Comparison of ENCODE assay signal across 10 cellular contexts in genomic region chr16:69924777-69925191, GRCh38. TPM values are rescaled to one million over a fixed set of nuclear protein-coding genes. Genes with fewer than 3 reads are reported as not detected.
A peak's percentile ranks its signal among the peaks of the same experiment; 100 is the strongest.
DNase-seq lines count a peak whose midpoint lies in the region; ATAC-seq and TF ChIP-seq lines count a peak whose summit lies in the region.
"Had no signal": no experiment of that assay in that cellular context is flagged by ENCODE, and none has a peak within 500 bp of the region (broad histone marks: within the 10 kb centered on the region; RNA-seq: fewer than 3 reads in every experiment).

No MANE protein-coding gene starts in this region.

- peak; percentile 85 for DNase-seq in Daoy (ENCODE audit: low read depth)
- peak; percentile 80 for DNase-seq in brain microvascular endothelial cell
- peak; percentile 86 for DNase-seq in iris pigment epithelial cell (ENCODE audit: low read depth)
- DNase-seq in sciatic nerve (ENCODE audit: low spot score), result peak; percentile 88
- DNase-seq in HT-29 (ENCODE audit: low spot score), result no peak
- DNase-seq: activated T-cell treated with anti-CD3 and anti-CD28 coated beads, Interleukin-2, amount 50 U/mL, for 48 hours; right lobe of liver had no signal

- peak; percentile 85 for ATAC-seq in sciatic nerve
- no peak for ATAC-seq in GM19328 (IDR thresholded peaks at IDR 0.05; ENCODE audit: unreplicated experiment)
- ATAC-seq in HG02678 (IDR thresholded peaks at IDR 0.05; ENCODE audit: unreplicated experiment), result no peak
- ATAC-seq in HG03139 (IDR thresholded peaks at IDR 0.05; ENCODE audit: unreplicated experiment), result no peak

- H3K27ac ChIP-seq in brain microvascular endothelial cell, result peak overlapping the region; percentile 85
- H3K27ac ChIP-seq: right lobe of liver had no signal

- no peaks in the 10 kb centered on the region for H3K27me3 ChIP-seq in brain microvascular endothelial cell (replicated peaks)
- H3K27me3 ChIP-seq: right lobe of liver had no signal

- peak overlapping the region; percentile 27 for H3K4me3 ChIP-seq in brain microvascular endothelial cell (ENCODE audit: low read depth, low read length)
- H3K4me3 ChIP-seq: right lobe of liver had no signal

- in situ Hi-C loops in brain microvascular endothelial cell (cut with HindIII; ENCODE audit: low pct_ligation_motif_present, low sequenced_read_pairs), result no loop called here

- TF ChIP-seq CTCF in brain microvascular endothelial cell (IDR thresholded peaks at IDR 0.05; ENCODE audit: low read depth, low read length, missing control alignments), result no peak

- intact Hi-C loops in sciatic nerve (cut with DNase I), result no loop called here

- peaks cover 5% of the 10 kb centered on the region for H3K36me3 ChIP-seq in brain microvascular endothelial cell (replicated peaks)

RNA-seq across cellular contexts. Expression of gene CLEC18A, which starts 26.4 kb away (rescaled TPM):
- total RNA-seq in Daoy (2014; rRNA removed; shearing (Covaris generic)), result 1.2 TPM in 1 of 2 replicates, not detected in the other
- 1.2 TPM for total RNA-seq in sciatic nerve
- not detected in 2 replicates for total RNA-seq in HT-29 (2014; rRNA removed; shearing (Covaris generic))
